Comparison of ENCODE assay signal across 8 cellular contexts in the genomic region with DNA sequence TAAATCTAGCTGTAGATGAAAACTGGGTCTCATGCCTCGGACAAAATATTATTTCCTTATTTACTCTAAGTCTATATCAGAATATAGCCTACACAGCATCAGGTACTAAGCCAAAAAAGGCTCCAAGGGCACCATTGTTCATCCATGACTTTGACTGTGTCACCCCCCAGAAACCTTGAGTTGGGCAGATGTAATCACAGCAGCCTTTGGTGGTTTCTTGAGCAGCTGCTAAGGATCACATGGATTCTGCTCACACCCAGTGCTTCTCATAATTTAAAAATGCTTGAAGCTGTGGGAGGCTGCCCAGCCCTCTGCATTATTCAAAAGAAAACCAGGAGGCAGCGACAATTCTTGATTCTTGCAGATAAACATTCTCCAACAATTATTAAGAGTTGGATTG.
DNase-seq lines count a peak whose midpoint lies in the region; ATAC-seq, FAIRE-seq and TF ChIP-seq lines count a peak whose summit lies in the region.
"Not testable (repeated sequence)": the region's sequence is repeated elsewhere in the genome, so short reads cannot be mapped to it uniquely, and the experiment has no call there.

No MANE protein-coding gene starts in this region.

- not testable (repeated sequence) for H3K36me3 Mint-ChIP-seq in MCF 10A (ENCODE audit: insufficient read depth, unreplicated experiment)

- FAIRE-seq in A549 (lab: Jason Lieb, UNC) = not testable (repeated sequence)

- H3K27me3 ChIP-seq in left lung = not testable (repeated sequence)

- H3K27ac ChIP-seq in A549 (peak overlapping the region; percentile 77 to 78), left lung (peak overlapping the region; percentile 2 to 37)

- TF ChIP-seq CTCF in A549 (IDR thresholded peaks at IDR 0.05); MCF 10A (IDR thresholded peaks at IDR 0.05; ENCODE audit: unreplicated experiment); left lung (IDR thresholded peaks at IDR 0.05): not testable (repeated sequence)

- H3K4me1 Mint-ChIP-seq in MCF 10A (ENCODE audit: insufficient read depth, unreplicated experiment) = peaks cover 10% of the 10 kb centered on the region

- H3K9me3 Mint-ChIP-seq in MCF 10A (ENCODE audit: unreplicated experiment) = not testable (repeated sequence)

- not testable (repeated sequence) for H3K4me3 Mint-ChIP-seq in MCF 10A (ENCODE audit: unreplicated experiment)

- H3K4me1 ChIP-seq in A549 (peaks cover 33% of the 10 kb centered on the region), left lung (peaks cover 0 to 10% of the 10 kb centered on the region in 2 donors)

- not testable (repeated sequence) for H3K9me3 ChIP-seq in A549, left lung

- H3K4me2 ChIP-seq in A549 = peak overlapping the region; percentile 70

- POLR2A ChIA-PET in A549 (lab: Yijun Ruan, JAX) = not testable (repeated sequence)
- POLR2A ChIA-PET in MCF 10A (lab: Yijun Ruan, JAX) = interaction anchor here (0.6 kb wide), 1 partner anchor 595 kb away, joined by 3 read pairs; no protein-coding TSS in a partner anchor

- H3K27me3 Mint-ChIP-seq in MCF 10A (ENCODE audit: insufficient read depth, unreplicated experiment) = not testable (repeated sequence)

- TF ChIP-seq EP300 in A549 (IDR thresholded peaks at IDR 0.05) = not testable (repeated sequence)

- peak; percentile 4 to 11; a peak in 1 of 6 replicates for ATAC-seq in A549
- not testable (repeated sequence) for ATAC-seq in left lung

- not testable (repeated sequence) for H3K36me3 ChIP-seq in left lung

- not testable (repeated sequence) for BruUV-seq in MCF 10A (replicated peaks; lab: Mats Ljungman, UMichigan)

- not testable (repeated sequence) for TF ChIP-seq POLR2A in A549 (IDR thresholded peaks at IDR 0.05; ENCODE audit: low read length)

- CTCF ChIA-PET in A549 (lab: Yijun Ruan, JAX); MCF 10A (lab: Yijun Ruan, JAX): not testable (repeated sequence)

- TF ChIP-seq RAD21 in A549 (conservative IDR thresholded peaks at IDR 0.05 in 1 of 2, IDR thresholded peaks at IDR 0.05 in 1 of 2) = not testable (repeated sequence)

- 28% methylated on average over 2 of the region's 2 CpGs for WGBS in A549 (ENCODE audit: missing lambda C conversion rate)

- not testable (repeated sequence) for H3K27ac Mint-ChIP-seq in MCF 10A (ENCODE audit: low read depth, unreplicated experiment)

- DNase-seq in A549 (ENCODE audit: low read depth in 1 of 2, low spot score in 1 of 2) (peak in 1 of 2 experiments; percentile 32), GM03348 (ENCODE audit: low spot score) (peak; percentile 12), LoVo (ENCODE audit: low spot score) (peak; percentile 3), SW480 (ENCODE audit: low spot score) (peak; percentile 39), MCF 10A (ENCODE audit: unreplicated experiment) (peak; percentile 21), fibroblast of peridontal ligament (ENCODE audit: extremely low read depth) (peak; percentile 76), renal cortical epithelial cell (ENCODE audit: low read depth) (peak; percentile 31)
- DNase-seq in left lung = not testable (repeated sequence)

- not testable (repeated sequence) for H3K4me3 ChIP-seq in A549, left lung

- intact Hi-C loops in MCF 10A (cut with micrococcal nuclease); left lung (cut with DNase I): not testable (repeated sequence)
